Comparison of ENCODE assay signal across 1 cellular context in genomic region chr4:98387345-98388017, GRCh38.
TF ChIP-seq lines count a peak whose summit lies in the region.

No MANE protein-coding gene starts in this region.

TF ChIP-seq in K562, 482 proteins besides CTCF, POLR2A, EP300 and RAD21 (continued from another document):
- TF ChIP-seq BCLAF1 (IDR thresholded peaks at IDR 0.05; ENCODE audit: borderline replicate concordance in 1 of 2, control insufficient read depth in 1 of 2, low read depth in 2 of 2, low read length in 1 of 2) (no peak), CBFB (CRISPR knock-in tag; IDR thresholded peaks at IDR 0.05) (no peak), SIX5 (IDR thresholded peaks at IDR 0.05; ENCODE audit: borderline replicate concordance in 1 of 2, insufficient read depth in 1 of 2, low read depth in 1 of 2, low read length in 2 of 2) (no peak), CBFA2T3 (IDR thresholded peaks at IDR 0.05) (peak; percentile 74), E4F1 (CRISPR knock-in tag; IDR thresholded peaks at IDR 0.05; ENCODE audit: borderline replicate concordance) (no peak), ZNF174 (CRISPR knock-in tag; IDR thresholded peaks at IDR 0.05) (no peak), CBFA2T2 (conservative IDR thresholded peaks at IDR 0.05) (peak; percentile 34; the same call in 1 of the 2 replicates), KLF1 (tag; IDR thresholded peaks at IDR 0.05) (no peak), SMC3 (conservative IDR thresholded peaks at IDR 0.05; ENCODE audit: insufficient read depth, low read depth, low read length) (no peak), RCOR1 (IDR thresholded peaks at IDR 0.05; ENCODE audit: borderline replicate concordance in 1 of 2, low read depth in 2 of 2, low read length in 2 of 2) (0 out of 4 replicates have a peak, but pooled peaks of 1 of the 2 experiments have one; percentile 23), EHMT2 (IDR thresholded peaks at IDR 0.05) (0 out of 2 replicates have a peak, but pooled peaks have one; percentile 25), ZHX1 (conservative IDR thresholded peaks at IDR 0.05; ENCODE audit: low read length) (no peak), JUNB (CRISPR knock-in tag; conservative IDR thresholded peaks at IDR 0.05) (no peak), ZNF778 (CRISPR knock-in tag; IDR thresholded peaks at IDR 0.05) (no peak), ZNF398 (CRISPR knock-in tag; IDR thresholded peaks at IDR 0.05) (no peak), ARID1B (IDR thresholded peaks at IDR 0.05) (peak; percentile 78), DPF2 (IDR thresholded peaks at IDR 0.05) (peak; percentile 46; the same call in 1 of the 2 replicates), TCF3 (CRISPR knock-in tag; IDR thresholded peaks at IDR 0.05) (peak; percentile 79), MYBL2 (IDR thresholded peaks at IDR 0.05; ENCODE audit: low read depth) (no peak), MYBL2 (CRISPR knock-in tag; IDR thresholded peaks at IDR 0.05; ENCODE audit: borderline replicate concordance) (no peak), TEAD4 (IDR thresholded peaks at IDR 0.05; ENCODE audit: low read length) (peak; percentile 58), TEAD4 (CRISPR knock-in tag; IDR thresholded peaks at IDR 0.05; ENCODE audit: borderline replicate concordance) (no peak), TRIM24 (IDR thresholded peaks at IDR 0.05) (no peak), TAL1 (IDR thresholded peaks at IDR 0.05) (peak; percentile 55; the same call in 1 of the 2 replicates), ZNF324 (CRISPR knock-in tag; IDR thresholded peaks at IDR 0.05) (no peak), PRDM10 (IDR thresholded peaks at IDR 0.05; ENCODE audit: partially characterized antibody) (peak; percentile 34), SOX6 (IDR thresholded peaks at IDR 0.05) (0 out of 2 replicates have a peak, but pooled peaks have one; percentile 30)
